14 cellular contexts compared by ENCODE assay signal in genomic region chr21:38386967-38387366, GRCh38.
DNase-seq lines count a peak whose midpoint lies in the region; ATAC-seq, FAIRE-seq and TF ChIP-seq lines count a peak whose summit lies in the region.
"Had no signal": no experiment of that assay in that cellular context is flagged by ENCODE, and none has a peak within 500 bp of the region (broad histone marks: within the 10 kb centered on the region; RNA-seq: fewer than 3 reads in every experiment).

No MANE protein-coding gene starts in this region.

- POLR2A ChIA-PET in RWPE1 (lab: Yijun Ruan, JAX; ENCODE audit: low non-redundant PET), result no interaction called here

- peak; percentile 60 for ATAC-seq in stimulated activated naive CD8-positive, alpha-beta T cell treated with anti-CD3 and anti-CD28 coated beads, Interleukin-15, amount 100 ng/mL, for 72 hours
- ATAC-seq in body of pancreas, result no peak

- no peaks in the 10 kb centered on the region for H3K4me1 Mint-ChIP-seq in activated naive CD4-positive, alpha-beta T cell treated with anti-CD3 and anti-CD28 coated beads for 36 hours (ENCODE audit: low read depth)
- peaks cover 8% of the 10 kb centered on the region for H3K4me1 Mint-ChIP-seq in stimulated activated naive CD8-positive, alpha-beta T cell treated with anti-CD3 and anti-CD28 coated beads, Interleukin-15, amount 100 ng/mL, for 72 hours

- no peak overlapping the region for H3K9ac ChIP-seq in kidney (ENCODE audit: low read length in 2 of 2)

- peak; percentile 29 for DNase-seq in activated naive CD4-positive, alpha-beta T cell treated with anti-CD3 and anti-CD28 coated beads for 36 hours
- DNase-seq in activated naive CD4-positive, alpha-beta T cell treated with anti-CD3 and anti-CD28 coated beads, Interleukin-2, amount 50 U/mL, for 16 hours, result no peak
- DNase-seq in OCI-M1 (lab: John Stamatoyannopoulos, UW) (peak; percentile 73), bronchial epithelial cell (ENCODE audit: low read depth) (peak; percentile 12), kidney (no peak), RWPE1 (ENCODE audit: low spot score) (no peak), body of pancreas (no peak)
- DNase-seq in stimulated activated naive CD8-positive, alpha-beta T cell treated with anti-CD3 and anti-CD28 coated beads, Interleukin-15, amount 100 ng/mL, for 72 hours, result no peak
- DNase-seq: activated T-cell treated with anti-CD3 and anti-CD28 coated beads for 4 hours; central memory CD4-positive, alpha-beta T cell; kidney glomerular epithelial cell; NCI-H510A; SW 1271 had no signal

- no peak overlapping the region for H3K27ac Mint-ChIP-seq in activated naive CD4-positive, alpha-beta T cell treated with anti-CD3 and anti-CD28 coated beads for 36 hours
- H3K27ac Mint-ChIP-seq in stimulated activated naive CD8-positive, alpha-beta T cell treated with anti-CD3 and anti-CD28 coated beads, Interleukin-15, amount 100 ng/mL, for 72 hours, result peak overlapping the region in 1 of 2 donors; percentile 85

- no peak for TF ChIP-seq POLR2A in body of pancreas (IDR thresholded peaks at IDR 0.05)

- TF ChIP-seq CTCF in bronchial epithelial cell (IDR thresholded peaks at IDR 0.05; ENCODE audit: insufficient read depth, low read length, severe bottlenecking) (no peak), kidney (IDR thresholded peaks at IDR 0.05; ENCODE audit: borderline replicate concordance, extremely low read depth, insufficient read depth) (no peak), RWPE1 (conservative IDR thresholded peaks at IDR 0.05; ENCODE audit: low read depth) (no peak), body of pancreas (IDR thresholded peaks at IDR 0.05) (no peak)

- H3K27me3 ChIP-seq in bronchial epithelial cell (ENCODE audit: control insufficient read depth, insufficient read depth, low read length) (no peaks in the 10 kb centered on the region), body of pancreas (no peaks in the 10 kb centered on the region)

- FAIRE-seq in bronchial epithelial cell (lab: Jason Lieb, UNC) (no peak), kidney (lab: Jason Lieb, UNC) (no peak)

- peaks cover 18% of the 10 kb centered on the region for H3K27me3 Mint-ChIP-seq in activated naive CD4-positive, alpha-beta T cell treated with anti-CD3 and anti-CD28 coated beads for 36 hours (ENCODE audit: low read depth)
- peaks cover 38% of the 10 kb centered on the region for H3K27me3 Mint-ChIP-seq in stimulated activated naive CD8-positive, alpha-beta T cell treated with anti-CD3 and anti-CD28 coated beads, Interleukin-15, amount 100 ng/mL, for 72 hours

- WGBS in body of pancreas, 2 donors, result 43 to 47% methylated on average over 4 of the region's 4 CpGs

- H3K36me3 ChIP-seq in bronchial epithelial cell (ENCODE audit: control insufficient read depth, insufficient read depth, low read length) (no peaks in the 10 kb centered on the region), kidney (ENCODE audit: control insufficient read depth in 1 of 2, insufficient read depth in 2 of 2, low read length in 2 of 2) (no peaks in the 10 kb centered on the region), body of pancreas (replicated peaks in 1 of 2; ENCODE audit: insufficient read depth in 1 of 2, low read depth in 2 of 2) (no peaks in the 10 kb centered on the region)

- H3K4me1 ChIP-seq in kidney (ENCODE audit: control insufficient read depth in 1 of 2, insufficient read depth in 1 of 2, low read depth in 1 of 2, low read length in 2 of 2) (no peaks in the 10 kb centered on the region), body of pancreas (no peaks in the 10 kb centered on the region)

- no peaks in the 10 kb centered on the region for H3K9me3 Mint-ChIP-seq in activated naive CD4-positive, alpha-beta T cell treated with anti-CD3 and anti-CD28 coated beads for 36 hours
- no peaks in the 10 kb centered on the region for H3K9me3 Mint-ChIP-seq in stimulated activated naive CD8-positive, alpha-beta T cell treated with anti-CD3 and anti-CD28 coated beads, Interleukin-15, amount 100 ng/mL, for 72 hours
- H3K9me3 Mint-ChIP-seq: neural crest cell had no signal

- H3K36me3 Mint-ChIP-seq in activated naive CD4-positive, alpha-beta T cell treated with anti-CD3 and anti-CD28 coated beads for 36 hours (ENCODE audit: low read depth), result no peaks in the 10 kb centered on the region

- H3K4me3 ChIP-seq in bronchial epithelial cell (ENCODE audit: low read depth, low read length) (no peak overlapping the region), kidney (ENCODE audit: low read length in 2 of 2) (no peak overlapping the region), body of pancreas (no peak overlapping the region)

- H3K9me3 ChIP-seq in kidney (ENCODE audit: control insufficient read depth in 1 of 2, low read length in 2 of 2), result no peaks in the 10 kb centered on the region
- no peaks in the 10 kb centered on the region for H3K9me3 ChIP-seq in body of pancreas

- no peak overlapping the region for H3K27ac ChIP-seq in kidney (ENCODE audit: low read depth in 2 of 2, low read length in 2 of 2)
- H3K27ac ChIP-seq in RWPE1, result no peak overlapping the region
- H3K27ac ChIP-seq in body of pancreas, result no peak overlapping the region

- CTCF ChIA-PET in activated naive CD4-positive, alpha-beta T cell treated with anti-CD3 and anti-CD28 coated beads for 36 hours (lab: Charles Lee), result interaction anchor here (0.7 kb wide), 1 partner anchor 213 kb away, joined by 3 read pairs; no protein-coding TSS in a partner anchor
- CTCF ChIA-PET in RWPE1 (lab: Yijun Ruan, JAX), result interaction anchor here (0.6 kb wide), 1 partner anchor 44 kb away, joined by 5 read pairs; no protein-coding TSS in a partner anchor

- H3K4me3 Mint-ChIP-seq in activated naive CD4-positive, alpha-beta T cell treated with anti-CD3 and anti-CD28 coated beads for 36 hours, result no peak overlapping the region
- no peak overlapping the region for H3K4me3 Mint-ChIP-seq in stimulated activated naive CD8-positive, alpha-beta T cell treated with anti-CD3 and anti-CD28 coated beads, Interleukin-15, amount 100 ng/mL, for 72 hours
- H3K4me3 Mint-ChIP-seq: neural crest cell had no signal

- intact Hi-C loops in activated naive CD4-positive, alpha-beta T cell treated with anti-CD3 and anti-CD28 coated beads for 36 hours (cut with micrococcal nuclease), result no loop called here
- intact Hi-C loops in kidney (cut with DNase I) (no loop called here), body of pancreas (cut with DNase I) (no loop called here)

Comparison
In these comparisons a context has a peak if more than half of its experiments do, and no peak if none do; other contexts are left out.
1. DNase-seq: peak in activated naive CD4-positive, alpha-beta T cell treated with anti-CD3 and anti-CD28 coated beads for 36 hours (single experiment), OCI-M1 (single experiment) and bronchial epithelial cell (single experiment); none in activated naive CD4-positive, alpha-beta T cell treated with anti-CD3 and anti-CD28 coated beads, Interleukin-2, amount 50 U/mL, for 16 hours (single experiment), stimulated activated naive CD8-positive, alpha-beta T cell treated with anti-CD3 and anti-CD28 coated beads, Interleukin-15, amount 100 ng/mL, for 72 hours (0 of 2), kidney (single experiment), RWPE1 (single experiment) and body of pancreas (0 of 4).